Comparison of ENCODE assay signal across 32 cellular contexts in genomic region chr15:33515121-33515520, GRCh38.
"Had no signal": no experiment of that assay in that cellular context is flagged by ENCODE, and none has a peak within 500 bp of the region (broad histone marks: within the 10 kb centered on the region; RNA-seq: fewer than 3 reads in every experiment).

No MANE protein-coding gene starts in this region.

- DNase-seq: hypothalamus; immature natural killer cell; kidney; left colon; left lung; lower lobe of right lung; mammary epithelial cell; mesenchymal stem cell; naive B cell; natural killer cell; nephron progenitor cell; occipital lobe; ovary; retina; right cardiac atrium; stimulated activated CD4-positive, alpha-beta T cell treated with anti-CD3 and anti-CD28 coated beads, Interleukin-12 subunit alpha, Interleukin-12 subunit beta, amount 100 ng/mL, for 4 hours; stimulated activated CD4-positive, alpha-beta T cell treated with anti-CD3 and anti-CD28 coated beads, Interleukin-15, amount 100 ng/mL, for 24 hours; stimulated activated CD4-positive, alpha-beta T cell treated with anti-CD3 and anti-CD28 coated beads, Interleukin-2, amount 100 ng/mL, for 24 hours; stimulated activated CD4-positive, alpha-beta T cell treated with anti-CD3 and anti-CD28 coated beads, Interleukin-4, amount 100 ng/mL, for 1 hour; stimulated activated naive B cell treated with anti-CD40 and anti-IgM and Interleukin-4, amounts not matched to agents 10 μg/mL and 1 μg/mL and 100 μg/mL, for 72 hours; stimulated activated naive CD8-positive, alpha-beta T cell treated with anti-CD3 and anti-CD28 coated beads, Interleukin-15, Interleukin-2, amounts not matched to agents 100 U/mL and 50 U/mL, for 24 hours; stomach; testis; thyroid gland; transverse colon; upper lobe of left lung had no signal

- H3K27me3 ChIP-seq: left lung, neural progenitor cell, ovary, stomach, testis, thyroid gland, transverse colon, upper lobe of left lung, vagina had no signal

- H3K27ac Mint-ChIP-seq: immature natural killer cell; naive B cell; natural killer cell; nephron progenitor cell; neural progenitor cell; progenitor cell of endocrine pancreas; stimulated activated naive B cell treated with anti-CD40 and anti-IgM and Interleukin-4, amounts not matched to agents 10 μg/mL and 1 μg/mL and 100 μg/mL, for 72 hours had no signal

- H2AFZ ChIP-seq: neural progenitor cell had no signal

- H3K4me2 ChIP-seq: neural progenitor cell had no signal

- H3K4me1 ChIP-seq: left lung, lower lobe of right lung, stomach, testis, thyroid gland, transverse colon, upper lobe of left lung, vagina had no signal

- H3K4me1 Mint-ChIP-seq: immature natural killer cell; naive B cell; natural killer cell; stimulated activated naive B cell treated with anti-CD40 and anti-IgM and Interleukin-4, amounts not matched to agents 10 μg/mL and 1 μg/mL and 100 μg/mL, for 72 hours had no signal

- H3K27me3 Mint-ChIP-seq: progenitor cell of endocrine pancreas had no signal

- H3K27ac ChIP-seq: left lung, lower lobe of right lung, neural progenitor cell, neutrophil, ovary, skin epidermis, stomach, testis, thyroid gland, transverse colon, upper lobe of left lung, vagina had no signal

- H3K9me3 Mint-ChIP-seq: natural killer cell; nephron progenitor cell; neural progenitor cell; stimulated activated naive B cell treated with anti-CD40 and anti-IgM and Interleukin-4, amounts not matched to agents 10 μg/mL and 1 μg/mL and 100 μg/mL, for 72 hours had no signal

- H3K4me3 Mint-ChIP-seq: immature natural killer cell; natural killer cell; nephron progenitor cell; neural progenitor cell; stimulated activated naive B cell treated with anti-CD40 and anti-IgM and Interleukin-4, amounts not matched to agents 10 μg/mL and 1 μg/mL and 100 μg/mL, for 72 hours had no signal

- H3K36me3 Mint-ChIP-seq: immature natural killer cell; naive B cell; natural killer cell; neural progenitor cell; stimulated activated naive B cell treated with anti-CD40 and anti-IgM and Interleukin-4, amounts not matched to agents 10 μg/mL and 1 μg/mL and 100 μg/mL, for 72 hours had no signal

- H3K9ac ChIP-seq: neural progenitor cell had no signal

- H3K9me3 ChIP-seq: left lung, lower lobe of right lung, neutrophil, ovary, stomach, testis, thyroid gland, transverse colon, upper lobe of left lung, vagina had no signal

- ATAC-seq: left colon; left lung; lower lobe of right lung; natural killer cell; right cardiac atrium; sciatic nerve; stimulated activated naive B cell treated with anti-CD40 and anti-IgM and Interleukin-4, amounts not matched to agents 10 μg/mL and 1 μg/mL and 100 μg/mL, for 72 hours; stimulated activated naive CD8-positive, alpha-beta T cell treated with anti-CD3 and anti-CD28 coated beads, Interleukin-15, Interleukin-2, amounts not matched to agents 100 U/mL and 50 U/mL, for 24 hours had no signal
